Comparison of ENCODE assay signal across 8 cellular contexts in the genomic region with DNA sequence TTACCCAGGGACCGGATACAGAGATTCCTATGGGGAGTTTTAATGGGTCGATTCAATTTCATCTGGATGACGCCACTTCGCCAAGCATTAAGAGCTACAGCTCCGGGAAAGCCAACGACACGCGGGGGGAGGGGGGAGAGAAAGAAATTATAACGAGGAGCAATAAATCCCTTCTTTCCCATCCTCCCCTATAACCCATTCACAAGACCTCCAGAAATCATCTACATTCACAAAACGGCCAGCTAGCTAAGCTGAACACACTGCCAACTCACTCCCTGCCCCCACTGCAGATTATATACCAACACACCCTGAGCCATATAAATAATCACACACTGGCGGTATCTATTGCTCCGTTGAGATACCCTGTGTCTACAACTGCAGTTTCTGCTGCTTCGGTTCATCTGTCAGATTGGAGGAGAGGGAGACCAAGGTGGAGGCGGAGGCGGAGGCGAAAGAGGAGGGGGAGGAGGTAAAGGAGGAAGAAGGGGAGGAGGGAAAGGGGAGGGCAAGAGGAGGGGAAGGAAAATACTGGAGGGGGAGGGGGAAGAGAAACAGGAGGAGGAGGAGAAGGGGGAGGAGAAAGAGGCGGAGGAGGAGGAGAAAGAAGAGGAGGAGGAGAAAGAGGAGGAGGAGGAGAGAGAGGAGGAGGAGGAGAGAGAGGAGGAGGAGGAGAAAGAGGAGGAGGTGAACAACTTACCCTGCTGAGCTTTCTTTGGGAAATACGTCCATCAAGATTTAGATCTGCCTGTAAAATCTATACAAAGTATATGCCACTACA.
DNase-seq lines count a peak whose midpoint lies in the region; ATAC-seq and TF ChIP-seq lines count a peak whose summit lies in the region.

No MANE protein-coding gene starts in this region.

- H3K36me3 Mint-ChIP-seq in mesothelial cell of epicardium = no peaks in the 10 kb centered on the region

- H3K27me3 Mint-ChIP-seq in mesothelial cell of epicardium (ENCODE audit: low read depth) = no peaks in the 10 kb centered on the region

- peak overlapping the region; percentile 83 for H3K4me3 Mint-ChIP-seq in mesothelial cell of epicardium

- DNase-seq in D341Med (ENCODE audit: low spot score) (peak; percentile 65), LoVo (ENCODE audit: low spot score) (peak; percentile 44), WERI-Rb-1 (peak; percentile 88), mesothelial cell of epicardium (ENCODE audit: low spot score in 2 of 2, unreplicated experiment in 2 of 2) (no peak), superior temporal gyrus (ENCODE audit: extremely low spot score) (no peak)

- H3K27me3 ChIP-seq in WERI-Rb-1 (ENCODE audit: insufficient read depth, low read depth, severe bottlenecking) (no peaks in the 10 kb centered on the region), endocrine pancreas (ENCODE audit: control insufficient read depth, insufficient read depth, low read length) (no peaks in the 10 kb centered on the region), stomach smooth muscle (ENCODE audit: control insufficient read depth in 1 of 2, insufficient read depth in 2 of 2, low read length in 2 of 2) (no peaks in the 10 kb centered on the region)

- no peaks in the 10 kb centered on the region for H3K9me3 ChIP-seq in WERI-Rb-1 (ENCODE audit: severe bottlenecking)
- no peaks in the 10 kb centered on the region for H3K9me3 ChIP-seq in endocrine pancreas (ENCODE audit: control insufficient read depth, low read length)
- H3K9me3 ChIP-seq in stomach smooth muscle (ENCODE audit: control insufficient read depth in 2 of 2, low read length in 2 of 2) = no peaks in the 10 kb centered on the region

- H3K9me3 Mint-ChIP-seq in mesothelial cell of epicardium = peaks cover 9% of the 10 kb centered on the region

- H3K27ac ChIP-seq in WERI-Rb-1 (peak overlapping the region; percentile 45), stomach smooth muscle (ENCODE audit: low read length) (peak overlapping the region; percentile 3)

- H3K36me3 ChIP-seq in WERI-Rb-1 (no peaks in the 10 kb centered on the region), endocrine pancreas (ENCODE audit: control insufficient read depth, insufficient read depth, low read length) (no peaks in the 10 kb centered on the region), stomach smooth muscle (ENCODE audit: control insufficient read depth in 2 of 2, insufficient read depth in 2 of 2, low read length in 2 of 2) (no peaks in the 10 kb centered on the region)

- peaks cover 20% of the 10 kb centered on the region for H3K4me1 Mint-ChIP-seq in mesothelial cell of epicardium

- TF ChIP-seq CTCF in WERI-Rb-1 (IDR thresholded peaks at IDR 0.05; ENCODE audit: low read depth, low read length) (no peak), mesothelial cell of epicardium (IDR thresholded peaks at IDR 0.05; ENCODE audit: unreplicated experiment) (no peak)

- ATAC-seq in HG03039 (IDR thresholded peaks at IDR 0.05; ENCODE audit: unreplicated experiment) = no peak

- H3K4me3 ChIP-seq in WERI-Rb-1 (ENCODE audit: low read depth, low read length) (peak overlapping the region; percentile 64), endocrine pancreas (ENCODE audit: control insufficient read depth, insufficient read depth, low read length) (peak overlapping the region; percentile 55), stomach smooth muscle (ENCODE audit: low read length in 2 of 2) (peak overlapping the region; percentile 70 to 73)

- no peak overlapping the region for H3K9ac ChIP-seq in endocrine pancreas (ENCODE audit: control insufficient read depth, insufficient read depth, low read length)
- H3K9ac ChIP-seq in stomach smooth muscle (ENCODE audit: low read length in 2 of 2) = peak overlapping the region; percentile 43 to 58

- peak overlapping the region; percentile 89 for H3K27ac Mint-ChIP-seq in mesothelial cell of epicardium

- H3K4me1 ChIP-seq in endocrine pancreas (ENCODE audit: control insufficient read depth, insufficient read depth, low read length) (no peaks in the 10 kb centered on the region), stomach smooth muscle (ENCODE audit: control insufficient read depth, insufficient read depth, low read length) (no peaks in the 10 kb centered on the region)

Comparison
In these comparisons a context has a peak if more than half of its experiments do, and no peak if none do; other contexts are left out.
1. DNase-seq: peak in D341Med (single experiment), LoVo (single experiment) and WERI-Rb-1 (single experiment); none in mesothelial cell of epicardium (0 of 2) and superior temporal gyrus (single experiment).
2. Peak in every context shown above with its lines, with median percentiles within 50 percentile points of each other: H3K4me3 ChIP-seq.